In the genomic region with DNA sequence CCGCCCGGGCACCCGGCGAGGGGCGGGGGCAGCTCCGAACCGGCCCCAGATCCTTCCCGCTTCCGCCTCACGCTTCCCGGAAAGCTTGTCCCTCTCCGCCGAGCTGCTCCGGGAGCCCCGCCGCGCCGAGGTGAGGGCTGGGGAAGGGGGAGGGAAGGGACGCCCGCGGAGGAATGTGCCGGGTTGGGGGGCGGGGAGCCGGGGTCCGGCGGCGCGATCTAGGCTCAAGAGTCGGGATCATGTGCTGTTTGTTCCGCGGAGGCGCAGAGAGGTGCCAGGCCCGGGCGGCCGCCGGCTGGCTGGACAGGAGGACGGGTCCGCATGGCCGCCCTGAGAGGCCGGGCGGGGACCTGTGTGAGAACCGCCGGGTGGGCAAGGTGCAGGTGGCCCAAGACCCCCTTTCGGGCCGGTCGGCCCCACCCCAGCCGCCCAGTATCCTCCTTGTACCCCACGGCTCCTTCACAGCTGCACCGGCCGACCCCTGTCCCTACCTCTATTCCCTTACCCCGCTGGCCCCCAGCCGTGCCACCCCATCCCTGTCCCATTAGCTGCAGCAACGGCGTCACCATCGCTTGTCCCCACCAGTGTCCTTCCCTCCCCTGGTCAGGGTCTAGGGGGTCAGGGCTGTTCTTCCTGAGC, we compare ENCODE assay signal across 1 cellular context.
TF ChIP-seq lines count a peak whose summit lies in the region.

No MANE protein-coding gene starts in this region.

TF ChIP-seq in GM23338, 12 proteins besides CTCF, POLR2A, EP300 and RAD21:
- TF ChIP-seq ZNF462 (CRISPR knock-in tag; IDR thresholded peaks at IDR 0.05) (no peak), EZH2phosphoT487 (IDR thresholded peaks at IDR 0.05; ENCODE audit: unreplicated experiment) (no peak), POLR2AphosphoS5 (IDR thresholded peaks at IDR 0.05; ENCODE audit: low read depth) (no peak), NANOG (IDR thresholded peaks at IDR 0.05; ENCODE audit: borderline replicate concordance) (no peak), STAT1 (IDR thresholded peaks at IDR 0.05; ENCODE audit: unreplicated experiment) (no peak)
